In the genomic region with DNA sequence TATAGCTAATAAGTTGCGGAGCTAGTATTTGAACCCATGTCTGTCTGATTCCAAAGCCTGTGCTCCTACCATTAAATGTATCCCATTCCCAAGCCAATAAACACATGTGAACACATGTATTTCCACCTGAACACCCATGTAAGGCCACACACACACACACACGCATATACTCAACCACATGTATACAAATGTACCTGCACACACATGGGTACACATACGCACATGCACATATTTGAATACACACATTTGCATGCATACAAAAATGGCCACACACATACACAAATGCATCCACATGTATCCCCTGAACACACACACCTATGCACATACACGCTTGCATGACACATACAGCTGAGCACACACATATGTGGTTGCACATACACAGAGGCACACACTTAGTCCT, we compare ENCODE assay signal across 17 cellular contexts. TPM values are rescaled to one million over a fixed set of nuclear protein-coding genes. Genes with fewer than 3 reads are reported as not detected.
DNase-seq lines count a peak whose midpoint lies in the region; ATAC-seq, FAIRE-seq and TF ChIP-seq lines count a peak whose summit lies in the region.
"Had no signal": no experiment of that assay in that cellular context is flagged by ENCODE, and none has a peak within 500 bp of the region (broad histone marks: within the 10 kb centered on the region; RNA-seq: fewer than 3 reads in every experiment).

No MANE protein-coding gene starts in this region.

- intact Hi-C loops in K562 (cut with micrococcal nuclease) = no loop called here
- intact Hi-C loops in testis (cut with DNase I; ENCODE audit: low total_unique reads) = no loop called here

- no peak for TF ChIP-seq RAD21 in K562 (CRISPR knock-in tag; conservative IDR thresholded peaks at IDR 0.05 in 1 of 2, IDR thresholded peaks at IDR 0.05 in 1 of 2)

- H3K36me3 Mint-ChIP-seq in activated naive CD8-positive, alpha-beta T cell treated with anti-CD3 and anti-CD28 coated beads, Interleukin-2, amount 50 U/mL, for 24 hours (ENCODE audit: low read depth) = no peaks in the 10 kb centered on the region
- H3K36me3 Mint-ChIP-seq in activated naive CD8-positive, alpha-beta T cell treated with anti-CD3 and anti-CD28 coated beads for 36 hours = no peaks in the 10 kb centered on the region
- H3K36me3 Mint-ChIP-seq in type B pancreatic cell = no peaks in the 10 kb centered on the region
- H3K36me3 Mint-ChIP-seq: CD4-positive, alpha-beta memory T cell had no signal

- H3K79me2 ChIP-seq in K562 (ENCODE audit: control insufficient read depth, insufficient read depth, low read length) = peaks cover 8% of the 10 kb centered on the region; the same call in 2 of the 3 replicates

- peaks cover 5% of the 10 kb centered on the region for H3K9me3 Mint-ChIP-seq in activated naive CD8-positive, alpha-beta T cell treated with anti-CD3 and anti-CD28 coated beads, Interleukin-2, amount 50 U/mL, for 24 hours
- no peaks in the 10 kb centered on the region for H3K9me3 Mint-ChIP-seq in activated naive CD8-positive, alpha-beta T cell treated with anti-CD3 and anti-CD28 coated beads for 36 hours
- H3K9me3 Mint-ChIP-seq in type B pancreatic cell = no peaks in the 10 kb centered on the region

- H3K4me1 ChIP-seq in K562 (replicated peaks in 1 of 2; ENCODE audit: control insufficient read depth in 2 of 2, insufficient read depth in 2 of 2, low read length in 2 of 2) (peaks cover 21 to 46% of the 10 kb centered on the region in 2 experiments), testis (no peaks in the 10 kb centered on the region)

- no peak for TF ChIP-seq POLR2A in K562 (conservative IDR thresholded peaks at IDR 0.05)
- no peak for TF ChIP-seq POLR2A in testis (IDR thresholded peaks at IDR 0.05)

- peak overlapping the region; percentile 78 for H3K4me2 ChIP-seq in K562 (ENCODE audit: insufficient read depth, low read length)
- H3K4me2 ChIP-seq: BLaER1 had no signal

- ATAC-seq in activated naive CD8-positive, alpha-beta T cell treated with anti-CD3 and anti-CD28 coated beads, Interleukin-2, amount 50 U/mL, for 24 hours = no peak
- ATAC-seq in K562 = no peak

- peak overlapping the region; percentile 84 for H3K27ac ChIP-seq in K562 (ENCODE audit: extremely low read depth, low read depth, low read length)
- H3K27ac ChIP-seq in testis = no peak overlapping the region
- H3K27ac ChIP-seq: BLaER1 had no signal

- H3K9ac ChIP-seq in K562 (ENCODE audit: insufficient read depth in 1 of 2, low read depth in 2 of 2, low read length in 2 of 2) = peak overlapping the region in 1 of 2 experiments; percentile 58; a peak in 2 of 4 replicates
- H3K9ac ChIP-seq: BLaER1 had no signal

- DNase-seq in activated naive CD8-positive, alpha-beta T cell treated with anti-CD3 and anti-CD28 coated beads, Interleukin-2, amount 50 U/mL, for 24 hours = no peak
- no peak for DNase-seq in activated naive CD8-positive, alpha-beta T cell treated with anti-CD3 and anti-CD28 coated beads for 36 hours
- DNase-seq in HTR-8/SVneo (ENCODE audit: insufficient read length, low spot score) (no peak), K562 (ENCODE audit: extremely low read depth in 1 of 4, low spot score in 3 of 4) (no peak), type B pancreatic cell (ENCODE audit: extremely low spot score, unreplicated experiment) (peak; percentile 13), testis (no peak), hypothalamus (lab: John Stamatoyannopoulos, UW) (no peak)
- DNase-seq: 8988T; Calu3; CD4-positive, alpha-beta memory T cell; DMS79 treated with DMSO at 0.1 percent for 48 hours; GF-D8; GOT3; H7; IMR-90 had no signal

- H3K9me1 ChIP-seq in K562 (ENCODE audit: control insufficient read depth, insufficient read depth, low read length) = no peaks in the 10 kb centered on the region

- H3K36me3 ChIP-seq in K562 (ENCODE audit: control insufficient read depth, insufficient read depth, low read length) = no peaks in the 10 kb centered on the region
- H3K36me3 ChIP-seq in testis (ENCODE audit: low read depth, missing control alignments) = no peaks in the 10 kb centered on the region
- H3K36me3 ChIP-seq: BLaER1 had no signal

- H3K4me3 ChIP-seq in K562 = no peak overlapping the region
- no peak overlapping the region for H3K4me3 ChIP-seq in testis
- H3K4me3 ChIP-seq: BLaER1 had no signal

- H3K27me3 ChIP-seq in K562 (ENCODE audit: control insufficient read depth in 2 of 2, insufficient read depth in 2 of 2, low read length in 2 of 2) (no peaks in the 10 kb centered on the region), testis (no peaks in the 10 kb centered on the region)
- H3K27me3 ChIP-seq: BLaER1 had no signal

- TF ChIP-seq EP300 in K562 (IDR thresholded peaks at IDR 0.05; ENCODE audit: low read length) = no peak

- CTCF ChIA-PET in K562 (lab: Yijun Ruan, JAX; ENCODE audit: low intra/inter-chr PET ratio) = no interaction called here

- POLR2A ChIA-PET in K562 (lab: Yijun Ruan, JAX) = interaction anchor here (4.8 kb wide), 1 partner anchor 16 kb away, joined by 23 read pairs; no protein-coding TSS in a partner anchor

- in situ Hi-C loops in K562 (cut with MboI) = no loop called here

- H3K27me3 Mint-ChIP-seq in activated naive CD8-positive, alpha-beta T cell treated with anti-CD3 and anti-CD28 coated beads, Interleukin-2, amount 50 U/mL, for 24 hours = peaks cover 14% of the 10 kb centered on the region
- H3K27me3 Mint-ChIP-seq in activated naive CD8-positive, alpha-beta T cell treated with anti-CD3 and anti-CD28 coated beads for 36 hours = peaks cover 12% of the 10 kb centered on the region
- peaks cover 65% of the 10 kb centered on the region for H3K27me3 Mint-ChIP-seq in type B pancreatic cell

- FAIRE-seq in HTR-8/SVneo (lab: Jason Lieb, UNC) (peak; percentile 90), K562 (lab: Jason Lieb, UNC) (no peak)

- no peak overlapping the region for H3K4me3 Mint-ChIP-seq in activated naive CD8-positive, alpha-beta T cell treated with anti-CD3 and anti-CD28 coated beads, Interleukin-2, amount 50 U/mL, for 24 hours
- no peak overlapping the region for H3K4me3 Mint-ChIP-seq in activated naive CD8-positive, alpha-beta T cell treated with anti-CD3 and anti-CD28 coated beads for 36 hours
- H3K4me3 Mint-ChIP-seq in type B pancreatic cell = no peak overlapping the region
- H3K4me3 Mint-ChIP-seq: CD14-positive monocyte; CD4-positive, alpha-beta memory T cell had no signal

- H3K9me3 ChIP-seq in K562 (replicated peaks; ENCODE audit: control insufficient read depth, insufficient read depth, low read depth, low read length) = no peaks in the 10 kb centered on the region
- no peaks in the 10 kb centered on the region for H3K9me3 ChIP-seq in testis
- H3K9me3 ChIP-seq: BLaER1 had no signal

- no peaks in the 10 kb centered on the region for H4K20me1 ChIP-seq in K562 (replicated peaks; ENCODE audit: control insufficient read depth, insufficient read depth, low read length)
- H4K20me1 ChIP-seq: BLaER1 had no signal

- no peak for TF ChIP-seq CTCF in K562 (IDR thresholded peaks at IDR 0.05 in 2 of 3, conservative IDR thresholded peaks at IDR 0.05 in 1 of 3; ENCODE audit: insufficient read depth in 2 of 3, low read depth in 1 of 3, low read length in 3 of 3)
- TF ChIP-seq CTCF in type B pancreatic cell (conservative IDR thresholded peaks at IDR 0.05) = no peak
- TF ChIP-seq CTCF in testis (IDR thresholded peaks at IDR 0.05) = no peak

- H2AFZ ChIP-seq in K562 (ENCODE audit: low read depth, low read length) = no peak overlapping the region

- peak overlapping the region; percentile 71 for H3K27ac Mint-ChIP-seq in activated naive CD8-positive, alpha-beta T cell treated with anti-CD3 and anti-CD28 coated beads, Interleukin-2, amount 50 U/mL, for 24 hours
- no peak overlapping the region for H3K27ac Mint-ChIP-seq in activated naive CD8-positive, alpha-beta T cell treated with anti-CD3 and anti-CD28 coated beads for 36 hours
- no peak overlapping the region for H3K27ac Mint-ChIP-seq in type B pancreatic cell
- H3K27ac Mint-ChIP-seq: CD14-positive monocyte; CD4-positive, alpha-beta memory T cell had no signal

- peaks cover 36% of the 10 kb centered on the region for H3K4me1 Mint-ChIP-seq in activated naive CD8-positive, alpha-beta T cell treated with anti-CD3 and anti-CD28 coated beads, Interleukin-2, amount 50 U/mL, for 24 hours
- H3K4me1 Mint-ChIP-seq in activated naive CD8-positive, alpha-beta T cell treated with anti-CD3 and anti-CD28 coated beads for 36 hours = peaks cover 13% of the 10 kb centered on the region
- no peaks in the 10 kb centered on the region for H3K4me1 Mint-ChIP-seq in type B pancreatic cell (ENCODE audit: unreplicated experiment)
- H3K4me1 Mint-ChIP-seq: CD14-positive monocyte had no signal

- WGBS in K562 (ENCODE audit: insufficient coverage, low coverage, missing lambda C conversion rate) = 80% methylated on average over 4 of the region's 4 CpGs
- WGBS in testis, 2 donors = 92 to 98% methylated on average over 4 of the region's 4 CpGs

- BruUV-seq in K562 (replicated peaks; lab: Mats Ljungman, UMichigan) = no TSS peak

RNA-seq across cellular contexts. Expression of a gene that starts 5.4 kb away (rescaled TPM):
- total RNA-seq in activated naive CD8-positive, alpha-beta T cell treated with anti-CD3 and anti-CD28 coated beads for 36 hours = 10 to 100 TPM; 82.4 to 84.2 TPM
- 38.6 and 79.2 TPM in 2 replicates for total RNA-seq in K562 (2011; cell fraction: chromatin; rRNA removed; ENCODE audit: low replicate concordance)
- total RNA-seq in K562 (2011; cell fraction: nucleolus; rRNA removed) = 28.6 and 29.9 TPM in 2 replicates
- 45.2 and 53.5 TPM in 2 replicates for total RNA-seq in K562 (2011; cell fraction: nucleoplasm; rRNA removed)
- total RNA-seq in K562 (2014; rRNA removed) (193 and 237 TPM in 2 replicates), K562 (2014; rRNA removed; fragmentation: Illumina TruSeq; extraction: Trizol) (202 and 232 TPM in 2 replicates), K562 (2015; rRNA removed; fragmentation: Illumina TruSeq; extraction: Trizol) (216 and 229 TPM in 2 replicates), K562 (2021) (148 and 159 TPM in 2 replicates), type B pancreatic cell (ENCODE audit: low replicate concordance) (40.0 and 43.0 TPM in 2 replicates), testis (10 to 100 TPM; 61.1 to 63.4 TPM)
- polyA plus RNA-seq in K562 (2011; rRNA removed) (131 and 189 TPM in 2 replicates), K562 (2014; fragmentation: Illumina TruSeq; extraction: Trizol) (197 and 219 TPM in 2 replicates), K562 (2014; fragmentation: Nextera tagmentation; extraction: Ambion mirVana) (100 to 1,000 TPM; 330 to 397 TPM), K562 (2014; rRNA removed) (233 and 261 TPM in 2 replicates), testis (ENCODE audit: insufficient read depth, low read depth, low replicate concordance) (95.8 TPM)
- 101 TPM in 2 replicates for polyA plus RNA-seq in K562 (2011; cell fraction: cytosol; rRNA removed)
- polyA plus RNA-seq in K562 (2011; cell fraction: nucleus; rRNA removed) = 42.1 and 51.3 TPM in 2 replicates
- 100 and 122 TPM in 2 replicates for polyA plus RNA-seq in K562 (2012)
- polyA minus RNA-seq in K562 (2011; rRNA and poly(A)+ RNA removed) = 157 and 168 TPM in 2 replicates
- 36.2 and 63.4 TPM in 2 replicates for polyA minus RNA-seq in K562 (2011; cell fraction: cytosol; rRNA and poly(A)+ RNA removed)
- polyA minus RNA-seq in K562 (2011; cell fraction: nucleus; rRNA and poly(A)+ RNA removed) = 37.8 and 82.5 TPM in 2 replicates

RNA-seq across cellular contexts. Expression of a gene that starts 51.0 kb away (rescaled TPM):
- total RNA-seq in activated naive CD8-positive, alpha-beta T cell treated with anti-CD3 and anti-CD28 coated beads for 36 hours = 10 to 100 TPM; 86.6 to 91.0 TPM
- total RNA-seq in K562 (2011; cell fraction: chromatin; rRNA removed; ENCODE audit: low replicate concordance) = 107 and 250 TPM in 2 replicates
- total RNA-seq in K562 (2011; cell fraction: nucleolus; rRNA removed) = 48.2 and 69.0 TPM in 2 replicates
- total RNA-seq in K562 (2011; cell fraction: nucleoplasm; rRNA removed) = 101 and 112 TPM in 2 replicates
- 117 and 124 TPM in 2 replicates for total RNA-seq in K562 (2014; rRNA removed)
- 135 and 145 TPM in 2 replicates for total RNA-seq in K562 (2014; rRNA removed; fragmentation: Illumina TruSeq; extraction: Trizol)
- total RNA-seq in K562 (2015; rRNA removed; fragmentation: Illumina TruSeq; extraction: Trizol) = 125 and 137 TPM in 2 replicates
- 99.1 and 101 TPM in 2 replicates for total RNA-seq in K562 (2021)
- polyA plus RNA-seq in K562 (2011; rRNA removed) = 170 and 189 TPM in 2 replicates
- 45.3 and 102 TPM in 2 replicates for polyA plus RNA-seq in K562 (2011; cell fraction: cytosol; rRNA removed)
- 63.5 and 133 TPM in 2 replicates for polyA plus RNA-seq in K562 (2011; cell fraction: nucleus; rRNA removed)
- 92.1 and 97.5 TPM in 2 replicates for polyA plus RNA-seq in K562 (2012)
- 117 and 130 TPM in 2 replicates for polyA plus RNA-seq in K562 (2014; fragmentation: Illumina TruSeq; extraction: Trizol)
- polyA plus RNA-seq in K562 (2014; fragmentation: Nextera tagmentation; extraction: Ambion mirVana) = 100 to 1,000 TPM in 1 of 2 experiments, 10 to 100 TPM in 1; 64.3 to 155 TPM
- polyA plus RNA-seq in K562 (2014; rRNA removed) = 86.0 and 98.0 TPM in 2 replicates
- 366 and 401 TPM in 2 replicates for polyA minus RNA-seq in K562 (2011; rRNA and poly(A)+ RNA removed)
- 92.1 and 103 TPM in 2 replicates for polyA minus RNA-seq in K562 (2011; cell fraction: cytosol; rRNA and poly(A)+ RNA removed)
- 73.8 and 174 TPM in 2 replicates for polyA minus RNA-seq in K562 (2011; cell fraction: nucleus; rRNA and poly(A)+ RNA removed)
- 140 and 164 TPM in 2 replicates for total RNA-seq in type B pancreatic cell (ENCODE audit: low replicate concordance)
- 10 to 100 TPM; 63.5 to 73.8 TPM for total RNA-seq in testis
- polyA plus RNA-seq in testis (ENCODE audit: insufficient read depth, low read depth, low replicate concordance) = 76.5 TPM
